8 cellular contexts compared by ENCODE assay signal in the genomic region with DNA sequence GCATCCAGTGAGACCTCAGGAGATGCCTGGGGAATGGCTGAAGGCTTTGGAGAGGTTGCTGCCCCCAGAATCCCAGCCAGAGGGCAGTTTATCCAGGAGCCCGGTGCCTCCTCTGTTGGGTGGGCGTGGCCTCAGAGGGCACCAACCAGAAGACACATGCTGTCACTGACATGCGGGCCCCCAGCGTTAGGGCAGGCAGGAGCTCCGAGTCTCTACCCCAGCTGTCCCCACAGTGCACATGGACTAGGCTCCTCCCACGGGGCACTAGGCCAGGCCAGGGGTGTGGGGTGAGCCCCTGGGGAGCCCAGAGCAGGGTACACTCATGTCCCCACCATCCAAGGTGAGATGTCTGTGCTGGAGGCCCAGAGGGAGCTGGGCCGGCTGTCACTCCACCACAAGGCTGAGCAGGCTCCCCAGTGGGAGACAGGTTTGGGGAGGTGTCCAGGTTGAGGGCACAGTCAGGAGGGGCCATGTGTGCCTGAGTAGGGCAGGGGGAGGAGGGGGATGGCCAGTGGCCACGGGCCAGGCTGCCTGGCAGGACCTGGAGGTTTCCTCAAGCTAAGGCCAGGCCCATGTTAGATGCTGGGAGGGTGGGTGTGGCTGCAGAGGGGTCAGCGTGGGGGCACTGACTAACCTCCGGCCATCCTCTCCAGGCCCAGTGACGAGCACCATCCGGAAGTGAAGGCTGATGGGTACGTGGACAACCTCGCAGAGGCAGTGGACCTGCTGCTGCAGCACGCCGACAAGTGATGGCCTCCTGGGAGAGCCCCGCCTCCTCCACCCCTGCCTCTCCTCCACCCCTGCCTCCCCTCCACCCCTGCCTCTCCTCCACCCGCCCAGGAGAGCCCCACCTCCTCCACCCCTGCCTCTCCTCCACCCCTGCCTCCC.
DNase-seq lines count a peak whose midpoint lies in the region; ATAC-seq and TF ChIP-seq lines count a peak whose summit lies in the region.

No MANE protein-coding gene starts in this region.

- no peak overlapping the region for H3K23ac ChIP-seq in mesendoderm (ENCODE audit: low read length)

- H3K27me3 ChIP-seq in BE2C (no peaks in the 10 kb centered on the region), mesendoderm (ENCODE audit: insufficient read depth, low read length, poor library complexity) (no peaks in the 10 kb centered on the region)

- ATAC-seq in HG02623 (IDR thresholded peaks at IDR 0.05; ENCODE audit: unreplicated experiment) (no peak), HG03135 (IDR thresholded peaks at IDR 0.05; ENCODE audit: unreplicated experiment) (no peak), GM21423 (IDR thresholded peaks at IDR 0.05; ENCODE audit: unreplicated experiment) (no peak)

- no peaks in the 10 kb centered on the region for H3K79me1 ChIP-seq in mesendoderm (ENCODE audit: low read length)

- H4K5ac ChIP-seq in mesendoderm (ENCODE audit: low read length) = no peak overlapping the region

- H3K18ac ChIP-seq in mesendoderm (ENCODE audit: low read length) = no peak overlapping the region

- peak; percentile 78 for DNase-seq in BE2C
- peak; percentile 52 for DNase-seq in amniotic epithelial cell (ENCODE audit: low read depth)
- DNase-seq in mesendoderm = peak; percentile 87
- no peak for DNase-seq in DMS153 (lab: John Stamatoyannopoulos, UW)

- peaks cover 8% of the 10 kb centered on the region for H3K4me1 ChIP-seq in BE2C
- H3K4me1 ChIP-seq in mesendoderm (ENCODE audit: control insufficient read depth, low read depth, low read length) = no peaks in the 10 kb centered on the region

- H3K9ac ChIP-seq in mesendoderm (ENCODE audit: low read length) = no peak overlapping the region

- H2BK15ac ChIP-seq in mesendoderm (replicated peaks; ENCODE audit: low read depth) = no peak overlapping the region

- no peaks in the 10 kb centered on the region for H3K9me3 ChIP-seq in BE2C
- H3K9me3 ChIP-seq in KOPT-K1 (ENCODE audit: insufficient read depth, low read length, poor library complexity, severe bottlenecking) = no peaks in the 10 kb centered on the region

- no peak overlapping the region for H2AK5ac ChIP-seq in mesendoderm (ENCODE audit: low read length)

- no peak overlapping the region for H4K8ac ChIP-seq in mesendoderm (ENCODE audit: low read depth, low read length)

- H3K4me3 ChIP-seq in BE2C (ENCODE audit: low read depth, low read length) = no peak overlapping the region
- no peak overlapping the region for H3K4me3 ChIP-seq in mesendoderm (ENCODE audit: low read length)

- no CpG with 5 or more reads among the region's 18 CpGs for WGBS in mesendoderm (ENCODE audit: extremely low coverage, insufficient coverage, low lambda C conversion rate)

- no peak overlapping the region for H3K4ac ChIP-seq in mesendoderm (ENCODE audit: low read depth, low read length)

- TF ChIP-seq CTCF in BE2C (IDR thresholded peaks at IDR 0.05; ENCODE audit: low read depth, low read length) = peak; percentile 46

- no peak overlapping the region for H2BK120ac ChIP-seq in mesendoderm (ENCODE audit: low read depth, low read length)

- no peak overlapping the region for H3K4me2 ChIP-seq in mesendoderm (ENCODE audit: low read length)

- H2BK5ac ChIP-seq in mesendoderm (ENCODE audit: low read length) = no peak overlapping the region

- H3K79me2 ChIP-seq in mesendoderm (ENCODE audit: control insufficient read depth, insufficient read depth, low read length) = no peaks in the 10 kb centered on the region

- no peak overlapping the region for H3K56ac ChIP-seq in mesendoderm (ENCODE audit: low read length)

- peaks cover 2% of the 10 kb centered on the region; the same call in 1 of the 2 replicates for H3K36me3 ChIP-seq in BE2C
- H3K36me3 ChIP-seq in KOPT-K1 (ENCODE audit: insufficient read depth, low read length) = peaks cover 7% of the 10 kb centered on the region; the same call in 1 of the 2 replicates
- H3K36me3 ChIP-seq in mesendoderm (ENCODE audit: control insufficient read depth, insufficient read depth, low read length) = no peaks in the 10 kb centered on the region

- H3K27ac ChIP-seq in KOPT-K1 (ENCODE audit: low read depth, low read length, poor library complexity, severe bottlenecking) (peak overlapping the region; percentile 89), mesendoderm (ENCODE audit: low read depth, low read length) (no peak overlapping the region)
